10 cellular contexts compared by ENCODE assay signal in the genomic region with DNA sequence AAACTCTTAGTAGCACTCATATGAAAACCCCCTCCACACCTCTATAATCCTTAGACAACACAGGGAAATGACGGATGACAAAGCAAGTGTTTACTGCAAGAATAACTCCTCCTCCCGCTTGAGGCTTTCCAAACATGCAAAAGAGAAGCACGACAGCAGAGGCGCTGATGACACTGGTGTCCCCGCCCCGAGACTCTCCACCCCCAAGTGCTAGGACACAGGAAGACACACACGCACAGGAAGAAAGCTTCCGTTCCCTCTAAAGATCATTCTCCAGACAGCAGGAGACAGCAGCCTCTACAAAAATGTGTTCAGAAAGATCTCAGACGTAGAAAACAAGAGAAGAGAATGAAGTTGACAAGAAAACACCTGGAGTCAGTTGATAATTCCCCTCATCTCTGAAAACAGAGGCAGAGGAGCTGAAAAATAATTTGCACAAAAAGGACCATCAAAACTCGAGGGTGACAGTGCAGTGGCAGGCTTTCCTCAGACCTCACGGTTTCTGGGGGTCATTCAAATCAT.
DNase-seq lines count a peak whose midpoint lies in the region; ATAC-seq and TF ChIP-seq lines count a peak whose summit lies in the region.
"Had no signal": no experiment of that assay in that cellular context is flagged by ENCODE, and none has a peak within 500 bp of the region (broad histone marks: within the 10 kb centered on the region; RNA-seq: fewer than 3 reads in every experiment).

No MANE protein-coding gene starts in this region.

- H3K9me3 ChIP-seq in BE2C: no peaks in the 10 kb centered on the region
- H3K9me3 ChIP-seq: SJSA1, thoracic aorta had no signal

- peak overlapping the region; percentile 92 for H3K27ac Mint-ChIP-seq in activated CD8-positive, alpha-beta T cell treated with anti-CD3 and anti-CD28 coated beads for 36 hours

- H3K4me3 ChIP-seq in NB4 (ENCODE audit: low read depth, low read length): peak overlapping the region; percentile 29
- H3K4me3 ChIP-seq in BE2C (ENCODE audit: low read depth, low read length): no peak overlapping the region
- H3K4me3 ChIP-seq: SJSA1, thoracic aorta had no signal

- no peaks in the 10 kb centered on the region for H3K9me3 Mint-ChIP-seq in activated CD8-positive, alpha-beta T cell treated with anti-CD3 and anti-CD28 coated beads for 36 hours

- H3K4me1 ChIP-seq in BE2C: peaks cover 5% of the 10 kb centered on the region; the same call in 1 of the 2 replicates
- H3K4me1 ChIP-seq: SJSA1 had no signal

- peak; percentile 94 for DNase-seq in NB4 (ENCODE audit: low read depth)
- peak; percentile 84 for DNase-seq in activated CD8-positive, alpha-beta T cell treated with anti-CD3 and anti-CD28 coated beads for 36 hours
- peak; percentile 83 to 88 for DNase-seq in erythroblast (lab: John Stamatoyannopoulos, UW)
- DNase-seq in posterior cingulate gyrus: peak in 9 of 10 donors; percentile 27 to 93 (median 53)
- DNase-seq in BE2C: no peak
- no peak for DNase-seq in HuH-7 (ENCODE audit: low spot score)

- no peaks in the 10 kb centered on the region for H3K36me3 Mint-ChIP-seq in activated CD8-positive, alpha-beta T cell treated with anti-CD3 and anti-CD28 coated beads for 36 hours (ENCODE audit: low read depth)

- H3K36me3 ChIP-seq in BE2C: peaks cover 14% of the 10 kb centered on the region

- H3K4me3 Mint-ChIP-seq in activated CD8-positive, alpha-beta T cell treated with anti-CD3 and anti-CD28 coated beads for 36 hours: peak overlapping the region; percentile 61

- peaks cover 8% of the 10 kb centered on the region for H3K4me1 Mint-ChIP-seq in activated CD8-positive, alpha-beta T cell treated with anti-CD3 and anti-CD28 coated beads for 36 hours (ENCODE audit: low read depth)

- ATAC-seq in GM21367 (IDR thresholded peaks at IDR 0.05; ENCODE audit: unreplicated experiment) (peak; percentile 72), GM18517 (IDR thresholded peaks at IDR 0.05; ENCODE audit: unreplicated experiment) (no peak)
- peak; percentile 75 for ATAC-seq in activated CD8-positive, alpha-beta T cell treated with anti-CD3 and anti-CD28 coated beads for 36 hours

- no peaks in the 10 kb centered on the region for H3K27me3 ChIP-seq in BE2C
- H3K27me3 ChIP-seq: SJSA1 had no signal

- TF ChIP-seq CTCF in NB4 (IDR thresholded peaks at IDR 0.05; ENCODE audit: low read depth, low read length): no peak
- TF ChIP-seq CTCF in activated CD8-positive, alpha-beta T cell treated with anti-CD3 and anti-CD28 coated beads for 36 hours (IDR thresholded peaks at IDR 0.05): no peak
- TF ChIP-seq CTCF in BE2C (IDR thresholded peaks at IDR 0.05; ENCODE audit: low read depth, low read length): no peak

- TF ChIP-seq POLR2A in NB4 (IDR thresholded peaks at IDR 0.05; ENCODE audit: extremely low read depth, insufficient read length): peak; percentile 63
- no peak for TF ChIP-seq POLR2A in erythroblast (IDR thresholded peaks at IDR 0.05; ENCODE audit: low read length)

- H3K27me3 Mint-ChIP-seq in activated CD8-positive, alpha-beta T cell treated with anti-CD3 and anti-CD28 coated beads for 36 hours: no peaks in the 10 kb centered on the region

- intact Hi-C loops in activated CD8-positive, alpha-beta T cell treated with anti-CD3 and anti-CD28 coated beads for 36 hours (cut with micrococcal nuclease): loop anchor here (5.0 kb wide), 1 partner anchor 119 kb away; no protein-coding TSS in a partner anchor
- intact Hi-C loops in posterior cingulate gyrus (cut with DNase I): no loop called here

- CTCF ChIA-PET in activated CD8-positive, alpha-beta T cell treated with anti-CD3 and anti-CD28 coated beads for 36 hours (lab: Charles Lee): interaction anchor here (1.3 to 3.8 kb wide), 4 partner anchors 10 to 125 kb away, joined by 6 to 24 read pairs (median 15); no protein-coding TSS in a partner anchor

- POLR2A ChIA-PET in activated CD8-positive, alpha-beta T cell treated with anti-CD3 and anti-CD28 coated beads for 36 hours (lab: Charles Lee): interaction anchor here (0.9 to 1.5 kb wide), 2 partner anchors 16 to 198 kb away, joined by 3 read pairs; partner anchors contain the start of gene RPS24

Comparison
In these comparisons a context has a peak if more than half of its experiments do, and no peak if none do; other contexts are left out.
1. DNase-seq: peak in NB4 (single experiment), activated CD8-positive, alpha-beta T cell treated with anti-CD3 and anti-CD28 coated beads for 36 hours (single experiment), erythroblast (2 of 2) and posterior cingulate gyrus (9 of 10); none in BE2C (single experiment) and HuH-7 (single experiment).